In the genomic region with DNA sequence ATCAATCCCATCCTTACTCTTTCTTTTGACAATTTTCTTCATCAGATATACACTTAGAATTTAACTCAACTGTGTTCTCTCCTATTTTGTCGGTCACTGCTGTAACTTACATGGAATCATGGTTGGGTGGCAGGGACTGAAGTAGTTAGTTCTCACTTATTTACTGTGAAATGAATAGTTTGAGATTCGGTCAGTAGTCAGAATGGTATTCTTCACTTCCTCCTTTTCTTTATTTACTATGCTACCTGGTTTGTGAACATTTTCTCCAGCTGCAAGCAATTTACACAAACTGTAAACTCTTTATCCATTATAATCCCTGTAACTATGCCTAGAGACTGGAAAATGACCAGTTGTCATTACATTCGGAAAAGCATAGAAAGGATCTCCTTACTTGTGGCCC, we compare ENCODE assay signal across 15 cellular contexts. TPM values are rescaled to one million over a fixed set of nuclear protein-coding genes. Genes with fewer than 3 reads are reported as not detected.
DNase-seq lines count a peak whose midpoint lies in the region; ATAC-seq lines count a peak whose summit lies in the region.
"Had no signal": no experiment of that assay in that cellular context is flagged by ENCODE, and none has a peak within 500 bp of the region (broad histone marks: within the 10 kb centered on the region; RNA-seq: fewer than 3 reads in every experiment).

No MANE protein-coding gene starts in this region.

- no peak overlapping the region for H3K4me3 ChIP-seq in HAP-1
- H3K4me3 ChIP-seq: BLaER1 had no signal

- no peaks in the 10 kb centered on the region for H3K27me3 ChIP-seq in HAP-1 (ENCODE audit: low read depth)
- H3K27me3 ChIP-seq: BLaER1 had no signal

- intact Hi-C loops in Right ventricle myocardium inferior (cut with DNase I), result no loop called here

- no peaks in the 10 kb centered on the region for H3K9me3 ChIP-seq in HAP-1
- H3K9me3 ChIP-seq: BLaER1 had no signal

- in situ Hi-C loops in HAP-1 (cut with MboI; ENCODE audit: low sequenced_read_pairs), result no loop called here

- H3K4me1 ChIP-seq in HAP-1, result no peaks in the 10 kb centered on the region
- H3K4me1 ChIP-seq: BLaER1 had no signal

- DNase-seq in HAP-1 (ENCODE audit: low spot score in 2 of 2) (no peak), glomerular visceral epithelial cell (ENCODE audit: extremely low spot score) (no peak), Right ventricle myocardium inferior (ENCODE audit: missing footprints) (no peak), NCI-H187 treated with DMSO at 0.1 percent for 48 hours (lab: John Stamatoyannopoulos, UW) (no peak)
- DNase-seq: activated effector memory CD4-positive, alpha-beta T cell treated with Interleukin-2 at 50 U/mL for 16 hours; DMS153; HCEC 1CT; NCI-H1105; NCI-H226; stimulated activated CD4-positive, alpha-beta T cell treated with anti-CD3 and anti-CD28 coated beads, Interleukin-4, amount 100 ng/mL, for 1 hour; stimulated activated CD8-positive, alpha-beta memory T cell treated with anti-CD3 and anti-CD28 coated beads, Interleukin-4, amount 100 ng/mL, for 48 hours had no signal

- ATAC-seq in GM18907 (IDR thresholded peaks at IDR 0.05; ENCODE audit: unreplicated experiment), result peak; percentile 71
- ATAC-seq in GM21619 (IDR thresholded peaks at IDR 0.05; ENCODE audit: unreplicated experiment), result peak; percentile 84
- peak; percentile 63 for ATAC-seq in HG03064 (IDR thresholded peaks at IDR 0.05; ENCODE audit: low read depth, unreplicated experiment)
- ATAC-seq in Right ventricle myocardium inferior, result no peak

- no peaks in the 10 kb centered on the region for H3K36me3 ChIP-seq in HAP-1 (replicated peaks)
- H3K36me3 ChIP-seq: BLaER1 had no signal

RNA-seq across cellular contexts. Expression of a gene that starts 41.5 kb away (rescaled TPM):
- total RNA-seq in Right ventricle myocardium inferior, result not detected
